In the genomic region with DNA sequence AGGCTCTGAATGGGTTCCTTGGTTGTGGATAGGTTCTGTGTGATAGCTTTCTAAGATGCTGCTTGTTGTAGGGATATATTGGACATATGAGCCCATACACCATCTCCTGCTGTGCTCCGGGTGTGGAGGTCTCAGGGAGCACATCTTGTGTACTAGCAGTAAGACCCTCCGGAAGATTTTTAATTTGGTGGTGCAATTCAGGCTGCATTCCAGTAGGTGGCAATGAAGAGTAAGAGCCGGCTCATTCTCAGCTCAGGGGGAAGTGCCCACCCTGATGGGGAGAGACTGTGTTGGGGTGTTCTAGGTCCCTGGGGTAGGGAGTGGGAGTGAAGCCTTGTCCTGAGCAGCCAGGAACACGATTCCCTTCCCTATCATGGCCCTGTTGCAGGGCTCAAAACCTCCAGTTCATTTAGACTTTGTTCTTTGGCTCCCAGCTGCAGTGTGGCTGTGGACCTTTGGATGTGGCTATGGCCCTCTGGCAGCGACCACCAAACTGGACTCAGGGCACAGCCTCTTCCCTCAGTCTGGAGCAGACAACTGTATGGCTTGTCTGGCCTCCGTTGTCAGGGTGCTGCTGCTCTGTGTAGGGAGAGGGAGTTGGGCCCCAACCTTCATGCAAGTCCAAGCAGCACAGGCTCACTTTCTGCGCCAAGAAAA, we compare ENCODE assay signal across 8 cellular contexts.
DNase-seq lines count a peak whose midpoint lies in the region; ATAC-seq, FAIRE-seq and TF ChIP-seq lines count a peak whose summit lies in the region.

No MANE protein-coding gene starts in this region.

- H3K36me3 Mint-ChIP-seq in glutamatergic neuron (ENCODE audit: unreplicated experiment): no peaks in the 10 kb centered on the region
- H3K36me3 Mint-ChIP-seq in type B pancreatic cell: no peaks in the 10 kb centered on the region

- peak; percentile 3 for DNase-seq in GM19239 (ENCODE audit: insufficient read length, low spot score)
- DNase-seq in Panc1 (ENCODE audit: low read depth, low spot score): peak; percentile 18
- DNase-seq in glutamatergic neuron: peak; percentile 38
- DNase-seq in type B pancreatic cell (ENCODE audit: extremely low spot score, unreplicated experiment): no peak
- no peak for DNase-seq in posterior cingulate gyrus
- no peak for DNase-seq in central memory CD4-positive, alpha-beta T cell

- no peaks in the 10 kb centered on the region for H3K4me1 ChIP-seq in Panc1 (ENCODE audit: control insufficient read depth, insufficient read depth, low read length)

- POLR2A ChIA-PET in Panc1 (lab: Charles Lee): no interaction called here

- CTCF ChIA-PET in Panc1 (lab: Charles Lee): no interaction called here

- in situ Hi-C loops in Panc1 (cut with HindIII; ENCODE audit: low pct_unique_long_range_greater_than_20kb, low sequenced_read_pairs): no loop called here

- intact Hi-C loops in Panc1 (cut with micrococcal nuclease; ENCODE audit: unreplicated experiment): no loop called here
- intact Hi-C loops in posterior cingulate gyrus (cut with DNase I): no loop called here

- no peak overlapping the region for H3K27ac ChIP-seq in C4-2B
- H3K27ac ChIP-seq in Panc1 (ENCODE audit: low read length): no peak overlapping the region

- TF ChIP-seq CTCF in C4-2B (conservative IDR thresholded peaks at IDR 0.05) (peak; percentile 91), Panc1 (IDR thresholded peaks at IDR 0.05) (peak; percentile 83), glutamatergic neuron (IDR thresholded peaks at IDR 0.05; ENCODE audit: partially characterized antibody, unreplicated experiment) (peak; percentile 94), type B pancreatic cell (conservative IDR thresholded peaks at IDR 0.05) (peak; percentile 83)

- H3K27me3 Mint-ChIP-seq in glutamatergic neuron (ENCODE audit: unreplicated experiment): peaks cover 1% of the 10 kb centered on the region
- peaks cover 12% of the 10 kb centered on the region for H3K27me3 Mint-ChIP-seq in type B pancreatic cell

- H3K4me1 Mint-ChIP-seq in glutamatergic neuron (ENCODE audit: low read depth, unreplicated experiment) (no peaks in the 10 kb centered on the region), type B pancreatic cell (ENCODE audit: unreplicated experiment) (no peaks in the 10 kb centered on the region)

- no TSS peak for BruUV-seq in Panc1 (replicated peaks; lab: Mats Ljungman, UMichigan)

- ATAC-seq in Panc1 (no peak), HG03460 (IDR thresholded peaks at IDR 0.05; ENCODE audit: unreplicated experiment) (no peak)

- H3K9me3 ChIP-seq in Panc1 (ENCODE audit: control insufficient read depth, insufficient read depth, low read depth, low read length): no peaks in the 10 kb centered on the region

- no peaks in the 10 kb centered on the region for H3K27me3 ChIP-seq in Panc1 (ENCODE audit: control insufficient read depth, insufficient read depth, low read length)

- H3K4me3 Mint-ChIP-seq in glutamatergic neuron (ENCODE audit: unreplicated experiment): no peak overlapping the region
- H3K4me3 Mint-ChIP-seq in type B pancreatic cell: no peak overlapping the region

- no peak overlapping the region for H3K27ac Mint-ChIP-seq in glutamatergic neuron (ENCODE audit: unreplicated experiment)
- no peak overlapping the region for H3K27ac Mint-ChIP-seq in type B pancreatic cell

- no peaks in the 10 kb centered on the region for H3K9me3 Mint-ChIP-seq in glutamatergic neuron (ENCODE audit: unreplicated experiment)
- no peaks in the 10 kb centered on the region for H3K9me3 Mint-ChIP-seq in type B pancreatic cell

- no peak for FAIRE-seq in GM19239 (lab: Jason Lieb, UNC)

- H3K4me3 ChIP-seq in Panc1 (ENCODE audit: low read depth in 2 of 2, low read length in 2 of 2): no peak overlapping the region

- H3K36me3 ChIP-seq in Panc1 (ENCODE audit: control insufficient read depth, insufficient read depth, low read length): no peaks in the 10 kb centered on the region

Comparison
In these comparisons a context has a peak if more than half of its experiments do, and no peak if none do; other contexts are left out.
1. DNase-seq: peak in GM19239 (single experiment), Panc1 (single experiment) and glutamatergic neuron (single experiment); none in type B pancreatic cell (single experiment), posterior cingulate gyrus (0 of 10) and central memory CD4-positive, alpha-beta T cell (single experiment).
2. Peak in every context shown above with its lines, with median percentiles within 50 percentile points of each other: CTCF ChIP-seq.